In the genomic region with DNA sequence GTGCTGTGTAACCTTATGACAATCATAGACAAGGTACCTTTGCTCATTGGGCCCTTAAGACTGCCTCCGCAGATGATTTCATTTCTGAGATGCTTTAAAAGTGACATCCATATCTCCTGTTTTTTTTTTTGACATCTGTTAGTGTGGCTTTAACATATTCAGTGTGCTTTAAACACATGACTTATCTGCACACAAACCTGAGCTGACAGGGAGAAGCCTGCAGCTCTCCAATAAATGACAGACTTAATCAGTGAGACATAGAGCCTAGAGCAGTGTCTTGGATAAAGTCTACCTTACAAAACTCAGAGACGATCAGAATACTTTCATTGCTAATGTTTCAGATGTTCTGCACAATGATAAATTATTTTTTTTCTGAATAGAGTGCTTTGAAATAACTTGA, we compare ENCODE assay signal across 26 cellular contexts.
"Had no signal": no experiment of that assay in that cellular context is flagged by ENCODE, and none has a peak within 500 bp of the region (broad histone marks: within the 10 kb centered on the region; RNA-seq: fewer than 3 reads in every experiment).

No MANE protein-coding gene starts in this region.

- H3K9me3 ChIP-seq: ascending aorta, breast epithelium, esophagus muscularis mucosa, gastrocnemius medialis, heart left ventricle had no signal

- H3K27me3 ChIP-seq: ascending aorta, breast epithelium, cardiac muscle cell, esophagus muscularis mucosa, foreskin keratinocyte, gastrocnemius medialis, heart left ventricle had no signal

- H3K36me3 ChIP-seq: ascending aorta, breast epithelium, cardiac muscle cell, esophagus muscularis mucosa, gastrocnemius medialis, heart left ventricle had no signal

- H3K4me1 ChIP-seq: ascending aorta, breast epithelium, gastrocnemius medialis had no signal

- DNase-seq: activated CD4-positive, alpha-beta memory T cell treated with anti-CD3 and anti-CD28 coated beads for 36 hours; activated CD4-positive, alpha-beta T cell treated with anti-CD3 and anti-CD28 coated beads for 1 hour; activated CD4-positive, alpha-beta T cell treated with anti-CD3 and anti-CD28 coated beads for 48 hours; activated CD8-positive, alpha-beta memory T cell treated with anti-CD3 and anti-CD28 coated beads, Interleukin-2, amount 50 U/mL, for 48 hours; activated CD8-positive, alpha-beta T cell treated with anti-CD3 and anti-CD28 coated beads, Interleukin-2, amount 10 ng/mL, durations not matched to agents 7 days and 5 days; activated gamma-delta T cell; activated naive CD4-positive, alpha-beta T cell; activated naive CD4-positive, alpha-beta T cell treated with anti-CD3 and anti-CD28 coated beads, Interleukin-2, amount 10 ng/mL, durations not matched to agents 7 days and 5 days; activated naive CD8-positive, alpha-beta T cell treated with anti-CD3 and anti-CD28 coated beads, Interleukin-2, amount 10 ng/mL, durations not matched to agents 7 days and 5 days; activated T-cell treated with anti-CD3 and anti-CD28 coated beads for 4 hours; activated T-cell treated with anti-CD3 and anti-CD28 coated beads, Interleukin-2, amount 50 U/mL, for 24 hours; activated T-cell treated with anti-CD3 and anti-CD28 coated beads, Interleukin-2, amount 50 U/mL, for 72 hours; central memory CD4-positive, alpha-beta T cell; effector CD4-positive, alpha-beta T cell; effector memory CD8-positive, alpha-beta T cell; erythroblast; foreskin keratinocyte; gastrocnemius medialis; glutamatergic neuron; heart left ventricle; T-helper 2 cell had no signal

- H3K4me3 ChIP-seq: ascending aorta, breast epithelium, cardiac muscle cell, coronary artery, esophagus muscularis mucosa, gastrocnemius medialis, heart left ventricle had no signal

- H3K27ac ChIP-seq: ascending aorta, breast epithelium, cardiac muscle cell, coronary artery, esophagus muscularis mucosa, foreskin keratinocyte, gastrocnemius medialis, heart left ventricle had no signal
